Comparison of ENCODE assay signal across 11 cellular contexts in genomic region chr4:145736241-145736831, GRCh38. TPM values are rescaled to one million over a fixed set of nuclear protein-coding genes. Genes with fewer than 3 reads are reported as not detected.
DNase-seq lines count a peak whose midpoint lies in the region; ATAC-seq, FAIRE-seq and TF ChIP-seq lines count a peak whose summit lies in the region.
"Had no signal": no experiment of that assay in that cellular context is flagged by ENCODE, and none has a peak within 500 bp of the region (broad histone marks: within the 10 kb centered on the region; RNA-seq: fewer than 3 reads in every experiment).

No MANE protein-coding gene starts in this region.

- CTCF ChIA-PET in endothelial cell of umbilical vein (lab: Charles Lee): interaction anchor here (0.7 to 1.4 kb wide), 4 partner anchors 14 to 151 kb away, joined by 3 to 5 read pairs (median 4); no protein-coding TSS in a partner anchor
- CTCF ChIA-PET in CD8-positive, alpha-beta memory T cell (lab: Charles Lee): no interaction called here

- dilution Hi-C loops in endothelial cell of umbilical vein (cut with MboI; ENCODE audit: extremely low pct_ligation_motif_present, low sequenced_read_pairs): no loop called here

- intact Hi-C loops in endothelial cell of umbilical vein (cut with micrococcal nuclease): no loop called here

- peaks cover 52% of the 10 kb centered on the region for H3K4me1 Mint-ChIP-seq in mesothelial cell of epicardium
- H3K4me1 Mint-ChIP-seq in CD8-positive, alpha-beta memory T cell: peaks cover 12 to 23% (median 16%) of the 10 kb centered on the region in 3 donors

- peak overlapping the region; percentile 100 for H3K27ac Mint-ChIP-seq in mesothelial cell of epicardium
- H3K27ac Mint-ChIP-seq in CD8-positive, alpha-beta memory T cell: no peak overlapping the region

- H3K9me1 ChIP-seq in endothelial cell of umbilical vein (replicated peaks; ENCODE audit: control insufficient read depth, extremely low read depth, insufficient read depth, low read length): no peaks in the 10 kb centered on the region

- no peak overlapping the region for H2AFZ ChIP-seq in endothelial cell of umbilical vein (ENCODE audit: low read depth, low read length)

- ATAC-seq in GM21717 (IDR thresholded peaks at IDR 0.05; ENCODE audit: unreplicated experiment) (no peak), HG03175 (IDR thresholded peaks at IDR 0.05; ENCODE audit: unreplicated experiment) (no peak)

- no peaks in the 10 kb centered on the region for H3K9me3 ChIP-seq in endothelial cell of umbilical vein (replicated peaks; ENCODE audit: control insufficient read depth, insufficient read depth, low read length)
- no peaks in the 10 kb centered on the region for H3K9me3 ChIP-seq in CD8-positive, alpha-beta memory T cell (ENCODE audit: low read length)
- H3K9me3 ChIP-seq: BLaER1 had no signal

- H3K36me3 ChIP-seq in endothelial cell of umbilical vein (ENCODE audit: control insufficient read depth in 2 of 2, extremely low read depth in 1 of 2, insufficient read depth in 2 of 2, low read length in 2 of 2): no peaks in the 10 kb centered on the region
- no peaks in the 10 kb centered on the region for H3K36me3 ChIP-seq in CD8-positive, alpha-beta memory T cell (ENCODE audit: insufficient read depth, low read length)
- H3K36me3 ChIP-seq: BLaER1 had no signal

- peaks cover 0 to 5% of the 10 kb centered on the region in 2 experiments for H3K27me3 ChIP-seq in endothelial cell of umbilical vein (ENCODE audit: control insufficient read depth in 2 of 2, insufficient read depth in 2 of 2, low read length in 2 of 2)
- H3K27me3 ChIP-seq in CD8-positive, alpha-beta memory T cell (ENCODE audit: insufficient read depth, low read length, poor library complexity, severe bottlenecking): peaks cover under 1% of the 10 kb centered on the region
- H3K27me3 ChIP-seq: BLaER1 had no signal

- no peaks in the 10 kb centered on the region for H4K20me1 ChIP-seq in endothelial cell of umbilical vein (replicated peaks; ENCODE audit: control insufficient read depth, extremely low read depth, insufficient read depth, low read length)
- H4K20me1 ChIP-seq: BLaER1 had no signal

- no peaks in the 10 kb centered on the region for H3K36me3 Mint-ChIP-seq in mesothelial cell of epicardium
- no peaks in the 10 kb centered on the region for H3K36me3 Mint-ChIP-seq in CD8-positive, alpha-beta memory T cell

- no peak overlapping the region for H3K9ac ChIP-seq in endothelial cell of umbilical vein (replicated peaks; ENCODE audit: extremely low read depth, insufficient read depth, low read length)
- H3K9ac ChIP-seq: BLaER1 had no signal

- DNase-seq in NCI-H2029 (lab: John Stamatoyannopoulos, UW): peak; percentile 58
- DNase-seq in endothelial cell of umbilical vein (ENCODE audit: low read depth, low spot score): peak; percentile 72
- DNase-seq in mesothelial cell of epicardium (ENCODE audit: low spot score in 2 of 2, unreplicated experiment in 2 of 2): no peak
- no peak for DNase-seq in NCI-H1694 treated with DMSO at 0.1 percent for 48 hours (lab: John Stamatoyannopoulos, UW)
- DNase-seq in CD8-positive, alpha-beta memory T cell: no peak

- no peaks in the 10 kb centered on the region for H3K27me3 Mint-ChIP-seq in mesothelial cell of epicardium (ENCODE audit: low read depth)
- no peaks in the 10 kb centered on the region for H3K27me3 Mint-ChIP-seq in CD8-positive, alpha-beta memory T cell

- peak; percentile 86 for FAIRE-seq in endothelial cell of umbilical vein (lab: Jason Lieb, UNC)

- no peak overlapping the region for H3K4me3 Mint-ChIP-seq in mesothelial cell of epicardium
- no peak overlapping the region for H3K4me3 Mint-ChIP-seq in CD8-positive, alpha-beta memory T cell

- POLR2A ChIA-PET in endothelial cell of umbilical vein (lab: Charles Lee): no interaction called here
- POLR2A ChIA-PET in CD8-positive, alpha-beta memory T cell (lab: Charles Lee): no interaction called here

- TF ChIP-seq POLR2A in endothelial cell of umbilical vein (IDR thresholded peaks at IDR 0.05; ENCODE audit: low read depth, low read length): no peak

- H3K79me2 ChIP-seq in endothelial cell of umbilical vein (ENCODE audit: control insufficient read depth, insufficient read depth, low read length): no peaks in the 10 kb centered on the region

- H3K27ac ChIP-seq in 22Rv1 (peak overlapping the region; percentile 71), endothelial cell of umbilical vein (ENCODE audit: insufficient read depth, low read depth, low read length) (peak overlapping the region; percentile 94)
- H3K27ac ChIP-seq in CD8-positive, alpha-beta memory T cell (ENCODE audit: low read depth, low read length): no peak overlapping the region
- H3K27ac ChIP-seq: BLaER1 had no signal

- BruUV-seq in endothelial cell of umbilical vein (replicated peaks; lab: Mats Ljungman, UMichigan): no TSS peak

- peaks cover 42% of the 10 kb centered on the region for H3K4me1 ChIP-seq in endothelial cell of umbilical vein (ENCODE audit: control insufficient read depth, extremely low read depth, insufficient read depth, low read length)
- H3K4me1 ChIP-seq in CD8-positive, alpha-beta memory T cell (ENCODE audit: insufficient read depth, low read length): peaks cover 5% of the 10 kb centered on the region
- H3K4me1 ChIP-seq: BLaER1 had no signal

- H3K4me3 ChIP-seq in endothelial cell of umbilical vein (replicated peaks in 1 of 3; ENCODE audit: insufficient read depth in 1 of 3, low read depth in 1 of 3, low read length in 3 of 3): no peak overlapping the region
- H3K4me3 ChIP-seq in CD8-positive, alpha-beta memory T cell (ENCODE audit: low read length): no peak overlapping the region
- H3K4me3 ChIP-seq: BLaER1 had no signal

- H3K4me2 ChIP-seq in endothelial cell of umbilical vein (ENCODE audit: insufficient read depth, low read length): no peak overlapping the region
- H3K4me2 ChIP-seq: BLaER1 had no signal

- TF ChIP-seq CTCF in 22Rv1 (IDR thresholded peaks at IDR 0.05): no peak
- TF ChIP-seq CTCF in endothelial cell of umbilical vein (IDR thresholded peaks at IDR 0.05; ENCODE audit: extremely low read depth in 1 of 2, insufficient read depth in 1 of 2, low read depth in 1 of 2, low read length in 2 of 2): no peak
- no peak for TF ChIP-seq CTCF in mesothelial cell of epicardium (IDR thresholded peaks at IDR 0.05; ENCODE audit: unreplicated experiment)

- peaks cover 7% of the 10 kb centered on the region for H3K9me3 Mint-ChIP-seq in mesothelial cell of epicardium
- no peaks in the 10 kb centered on the region for H3K9me3 Mint-ChIP-seq in CD8-positive, alpha-beta memory T cell

TF ChIP-seq in endothelial cell of umbilical vein, 7 proteins besides CTCF, POLR2A, EP300 and RAD21:
- no peak for TF ChIP-seq JUN (IDR thresholded peaks at IDR 0.05; ENCODE audit: borderline replicate concordance, insufficient read depth, insufficient read length, low read depth)
- TF ChIP-seq MAX (IDR thresholded peaks at IDR 0.05; ENCODE audit: insufficient read depth, insufficient read length): no peak
- no peak for TF ChIP-seq POLR2AphosphoS5 (IDR thresholded peaks at IDR 0.05; ENCODE audit: insufficient read depth, low read depth, low read length)
- TF ChIP-seq EZH2 (IDR thresholded peaks at IDR 0.05; ENCODE audit: borderline replicate concordance, low read depth, low read length, severe bottlenecking): no peak
- TF ChIP-seq MYC (IDR thresholded peaks at IDR 0.05; ENCODE audit: low read depth, low read length): no peak
- no peak for TF ChIP-seq FOS (IDR thresholded peaks at IDR 0.05; ENCODE audit: borderline replicate concordance, insufficient read depth, low read length)
- no peak for TF ChIP-seq GATA2 (IDR thresholded peaks at IDR 0.05; ENCODE audit: insufficient read depth, insufficient read length, low read depth, low read length)

RNA-seq across cellular contexts. Expression of gene C4orf51, which starts 56.4 kb away (rescaled TPM):
- total RNA-seq in endothelial cell of umbilical vein: not detected in 2 replicates
- not detected in 2 replicates for polyA plus RNA-seq in endothelial cell of umbilical vein
- polyA plus RNA-seq in endothelial cell of umbilical vein (2011; cell fraction: cytosol; rRNA removed): not detected in 2 replicates
- not detected in 2 replicates for polyA plus RNA-seq in endothelial cell of umbilical vein (2011; cell fraction: nucleus; rRNA removed)
- polyA plus RNA-seq in endothelial cell of umbilical vein (2012): not detected in 2 replicates
- not detected in 2 replicates for polyA minus RNA-seq in endothelial cell of umbilical vein
- not detected for polyA minus RNA-seq in endothelial cell of umbilical vein (2011; cell fraction: cytosol; rRNA and poly(A)+ RNA removed)
- polyA minus RNA-seq in endothelial cell of umbilical vein (2011; cell fraction: nucleus; rRNA and poly(A)+ RNA removed): not detected in 2 replicates
- total RNA-seq in mesothelial cell of epicardium: not detected in 3 replicates
- total RNA-seq in CD8-positive, alpha-beta memory T cell: not detected
- polyA plus RNA-seq in CD8-positive, alpha-beta memory T cell: not detected
- total RNA-seq: mononuclear cell, NCI-H460 had no signal

Comparison
In these comparisons a context has a peak if more than half of its experiments do, and no peak if none do; other contexts are left out.
1. DNase-seq: peak in NCI-H2029 (single experiment) and endothelial cell of umbilical vein (single experiment); none in mesothelial cell of epicardium (0 of 2), NCI-H1694 treated with DMSO at 0.1 percent for 48 hours (single experiment) and CD8-positive, alpha-beta memory T cell (0 of 5).